Comparison of ENCODE assay signal across 24 cellular contexts in the genomic region with DNA sequence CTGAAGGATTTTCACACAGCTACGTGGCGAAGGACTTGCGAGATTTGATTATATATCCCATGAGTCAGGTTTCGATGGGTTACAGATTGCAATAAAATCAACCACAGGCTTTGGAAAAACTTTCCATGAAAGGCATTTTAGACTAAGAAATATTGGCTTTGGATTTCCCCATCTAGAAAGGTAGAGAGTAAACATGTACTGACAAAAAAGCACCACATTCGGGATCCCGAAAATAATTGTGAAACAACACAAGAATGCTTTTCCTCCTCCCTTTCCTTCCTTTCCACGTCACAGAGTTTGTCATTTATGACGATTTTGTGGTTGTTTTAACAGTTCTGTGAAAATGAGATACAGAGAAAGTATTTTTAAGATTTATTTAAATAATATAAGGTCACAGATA. TPM values are rescaled to one million over a fixed set of nuclear protein-coding genes. Genes with fewer than 3 reads are reported as not detected.
DNase-seq lines count a peak whose midpoint lies in the region; ATAC-seq and TF ChIP-seq lines count a peak whose summit lies in the region.
"Had no signal": no experiment of that assay in that cellular context is flagged by ENCODE, and none has a peak within 500 bp of the region (broad histone marks: within the 10 kb centered on the region; RNA-seq: fewer than 3 reads in every experiment).

No MANE protein-coding gene starts in this region.

- H2AFZ ChIP-seq in neuronal stem cell (ENCODE audit: low read length) = no peak overlapping the region

- WGBS in neuronal stem cell (ENCODE audit: extremely low coverage in 2 of 2, insufficient read length in 2 of 2, insufficient replicate concordance in 1 of 2), 2 donors = no CpG with 5 or more reads among the region's 8 CpGs

- H4K91ac ChIP-seq in neuronal stem cell (ENCODE audit: low read depth, low read length, poor library complexity) = no peak overlapping the region

- no peak overlapping the region for H2BK15ac ChIP-seq in neuronal stem cell (ENCODE audit: low read length)

- no peak overlapping the region for H3K27ac ChIP-seq in neuronal stem cell (replicated peaks; ENCODE audit: low read length)
- H3K27ac ChIP-seq: heart left ventricle, pancreas, Peyer's patch, VCaP had no signal

- no peaks in the 10 kb centered on the region for H3K9me3 ChIP-seq in neuronal stem cell (replicated peaks in 1 of 2; ENCODE audit: control insufficient read depth in 2 of 2, insufficient read depth in 1 of 2, low read depth in 1 of 2, low read length in 2 of 2)
- H3K9me3 ChIP-seq: heart left ventricle, pancreas, Peyer's patch had no signal

- no peak for TF ChIP-seq CTCF in fibroblast of pulmonary artery (IDR thresholded peaks at IDR 0.05; ENCODE audit: low read length, missing control alignments)

- H2BK12ac ChIP-seq in neuronal stem cell (ENCODE audit: low read length) = no peak overlapping the region

- no peaks in the 10 kb centered on the region for H3K36me3 ChIP-seq in neuronal stem cell (replicated peaks in 1 of 2; ENCODE audit: control insufficient read depth in 2 of 2, insufficient read depth in 2 of 2, low read length in 2 of 2)
- H3K36me3 ChIP-seq: heart left ventricle, pancreas, Peyer's patch had no signal

- no peak overlapping the region for H3K18ac ChIP-seq in neuronal stem cell (ENCODE audit: low read length)

- peak; percentile 27 for DNase-seq in A172 (ENCODE audit: low spot score)
- peak; percentile 58 for DNase-seq in HS-5 (ENCODE audit: low read depth)
- peak; percentile 73 for DNase-seq in amniotic epithelial cell (ENCODE audit: low read depth)
- DNase-seq in fibroblast of pulmonary artery (ENCODE audit: low read depth) = peak; percentile 82
- DNase-seq in neuronal stem cell (ENCODE audit: low spot score) = no peak
- DNase-seq in NCI-H1930 (lab: John Stamatoyannopoulos, UW) = no peak
- DNase-seq in NCI-H226 = no peak
- DNase-seq: activated CD4-positive, alpha-beta T cell treated with anti-CD3 and anti-CD28 coated beads, Interleukin-2, amount 50 U/mL, for 1 hour; activated CD8-positive, alpha-beta memory T cell treated with anti-CD3 and anti-CD28 coated beads, Interleukin-2, amount 50 U/mL, for 4 hours; H7; heart left ventricle; left cardiac atrium; MV-4-11; natural killer cell; pancreas; Peyer's patch; right cardiac atrium; stimulated activated CD4-positive, alpha-beta T cell treated with anti-CD3 and anti-CD28 coated beads, Interleukin-15, amount 100 ng/mL, for 24 hours; stimulated activated CD8-positive, alpha-beta memory T cell treated with anti-CD3 and anti-CD28 coated beads, Interleukin-4, amount 100 ng/mL, for 48 hours; T-helper 2 cell had no signal

- no peak overlapping the region for H3K4me3 ChIP-seq in fibroblast of pulmonary artery (replicated peaks; ENCODE audit: low read depth, low read length)
- no peak overlapping the region for H3K4me3 ChIP-seq in neuronal stem cell (ENCODE audit: low read length in 2 of 2)
- H3K4me3 ChIP-seq: heart left ventricle, pancreas, Peyer's patch had no signal

- no peak overlapping the region for H3K9ac ChIP-seq in neuronal stem cell (ENCODE audit: low read depth, low read length, poor library complexity)

- no peak overlapping the region for H3K4me2 ChIP-seq in neuronal stem cell (ENCODE audit: insufficient read depth, low read length, poor library complexity, severe bottlenecking)

- no peaks in the 10 kb centered on the region for H3K79me1 ChIP-seq in neuronal stem cell (ENCODE audit: low read depth, low read length)

- no peak for ATAC-seq in GM18858 (IDR thresholded peaks at IDR 0.05; ENCODE audit: unreplicated experiment)
- ATAC-seq: activated naive CD4-positive, alpha-beta T cell treated with anti-CD3 and anti-CD28 coated beads, Interleukin-2, amount 50 U/mL, for 72 hours; activated T-helper 17 cell treated with anti-CD3 and anti-CD28 coated beads, Interleukin-2, amount 50 U/mL, for 72 hours; heart left ventricle; natural killer cell had no signal

- no peak overlapping the region for H3K14ac ChIP-seq in neuronal stem cell (ENCODE audit: low read length)

- no peak overlapping the region for H2BK120ac ChIP-seq in neuronal stem cell (ENCODE audit: low read depth, low read length)

- H3K4me1 ChIP-seq in neuronal stem cell (ENCODE audit: control insufficient read depth in 2 of 2, insufficient read depth in 1 of 2, low read depth in 1 of 2, low read length in 2 of 2) = peaks cover 2 to 3% of the 10 kb centered on the region in 2 donors
- H3K4me1 ChIP-seq: Peyer's patch had no signal

- H4K8ac ChIP-seq in neuronal stem cell (ENCODE audit: low read depth, low read length) = no peak overlapping the region

- no peak overlapping the region for H2AK5ac ChIP-seq in neuronal stem cell (ENCODE audit: low read depth, low read length)

- no peaks in the 10 kb centered on the region for H3K27me3 ChIP-seq in neuronal stem cell (ENCODE audit: control insufficient read depth in 3 of 3, insufficient read depth in 3 of 3, low read depth in 1 of 3, low read length in 3 of 3)
- H3K27me3 ChIP-seq: heart left ventricle, pancreas, Peyer's patch had no signal

- H2BK5ac ChIP-seq in neuronal stem cell (ENCODE audit: low read length) = no peak overlapping the region

- no peak overlapping the region for H3K4ac ChIP-seq in neuronal stem cell (ENCODE audit: low read length)

- H3K23ac ChIP-seq in neuronal stem cell (ENCODE audit: low read depth, low read length, poor library complexity) = no peak overlapping the region

RNA-seq across cellular contexts. Expression of a gene that starts 38.5 kb away (rescaled TPM):
- 65.5 and 87.6 TPM in 2 replicates for total RNA-seq in A172 (2014; rRNA removed; shearing (Covaris generic))
- 1.5 TPM for polyA plus RNA-seq in neuronal stem cell (2013, experiment 1 of 2)
- 1.5 TPM for polyA plus RNA-seq in neuronal stem cell (2013, experiment 2 of 2)
- total RNA-seq: activated T-helper 17 cell treated with anti-CD3 and anti-CD28 coated beads, Interleukin-2, amount 50 U/mL, for 72 hours had no signal

Comparison
In these comparisons a context has a peak if more than half of its experiments do, and no peak if none do; other contexts are left out.
1. DNase-seq: peak in A172 (single experiment), HS-5 (single experiment), amniotic epithelial cell (single experiment) and fibroblast of pulmonary artery (single experiment); none in neuronal stem cell (single experiment), NCI-H1930 (0 of 2) and NCI-H226 (single experiment).